In the genomic region with DNA sequence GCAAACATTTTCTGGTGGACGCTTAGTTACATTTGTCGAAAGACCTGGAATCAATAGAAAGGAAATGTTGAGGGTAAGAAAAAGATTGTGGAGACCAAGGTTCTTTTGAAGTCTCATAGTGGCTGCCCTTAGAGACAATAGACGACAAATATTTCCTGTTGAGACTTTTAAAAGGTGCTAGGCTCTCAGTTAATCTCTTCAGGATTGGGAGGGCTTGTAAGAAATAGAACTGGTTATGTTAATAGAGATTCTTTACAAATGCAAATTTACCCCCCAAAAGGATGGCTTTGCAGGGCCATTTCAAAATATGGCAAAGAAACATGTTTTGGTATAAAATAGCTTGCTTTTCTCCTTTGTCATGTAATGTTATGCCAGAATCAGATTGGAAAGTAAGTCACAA, we compare ENCODE assay signal across 33 cellular contexts.
"Had no signal": no experiment of that assay in that cellular context is flagged by ENCODE, and none has a peak within 500 bp of the region (broad histone marks: within the 10 kb centered on the region; RNA-seq: fewer than 3 reads in every experiment).

No MANE protein-coding gene starts in this region.

- H3K27me3 ChIP-seq: adrenal gland, Peyer's patch had no signal

- H3K27ac Mint-ChIP-seq: activated CD4-positive, alpha-beta T cell treated with anti-CD3 and anti-CD28 coated beads for 36 hours; activated CD4-positive, alpha-beta T cell treated with anti-CD3 and anti-CD28 coated beads, Interleukin-2, amount 10 ng/mL, durations not matched to agents 7 days and 5 days; activated CD8-positive, alpha-beta T cell treated with anti-CD3 and anti-CD28 coated beads, Interleukin-2, amount 10 ng/mL, durations not matched to agents 7 days and 5 days; activated naive CD4-positive, alpha-beta T cell treated with anti-CD3 and anti-CD28 coated beads for 36 hours; activated naive CD4-positive, alpha-beta T cell treated with anti-CD3 and anti-CD28 coated beads, Interleukin-2, amount 50 U/mL, for 72 hours; activated T-helper 1 cell treated with anti-CD3 and anti-CD28 coated beads, Interleukin-12 subunit alpha, Interleukin-12 subunit beta, Interleukin-2, Interleukin-4 antibody, amounts not matched to agents 30 ng/mL and 10 ng/mL and 1 ng/mL, durations not matched to agents 14 hours and 24 hours and 36 hours; brain had no signal

- H3K36me3 Mint-ChIP-seq: brain had no signal

- H3K27ac ChIP-seq: adrenal gland, Peyer's patch, WERI-Rb-1 had no signal

- H3K4me3 Mint-ChIP-seq: activated CD4-positive, alpha-beta T cell treated with anti-CD3 and anti-CD28 coated beads for 36 hours; activated CD4-positive, alpha-beta T cell treated with anti-CD3 and anti-CD28 coated beads, Interleukin-2, amount 10 ng/mL, durations not matched to agents 7 days and 5 days; activated CD8-positive, alpha-beta T cell treated with anti-CD3 and anti-CD28 coated beads, Interleukin-2, amount 10 ng/mL, durations not matched to agents 7 days and 5 days; activated naive CD4-positive, alpha-beta T cell treated with anti-CD3 and anti-CD28 coated beads for 36 hours; activated T-cell treated with anti-CD3 and anti-CD28 coated beads, Interleukin-2, amount 50 U/mL, for 4 hours; activated T-helper 1 cell treated with anti-CD3 and anti-CD28 coated beads, Interleukin-12 subunit alpha, Interleukin-12 subunit beta, Interleukin-2, Interleukin-4 antibody, amounts not matched to agents 30 ng/mL and 10 ng/mL and 1 ng/mL, durations not matched to agents 14 hours and 24 hours and 36 hours; brain had no signal

- H3K9me3 ChIP-seq: adrenal gland, Peyer's patch had no signal

- H3K27me3 Mint-ChIP-seq: activated CD4-positive, alpha-beta T cell treated with anti-CD3 and anti-CD28 coated beads for 36 hours; activated CD4-positive, alpha-beta T cell treated with anti-CD3 and anti-CD28 coated beads, Interleukin-2, amount 10 ng/mL, durations not matched to agents 7 days and 5 days; brain had no signal

- DNase-seq: activated CD4-positive, alpha-beta T cell treated with anti-CD3 and anti-CD28 coated beads for 36 hours; activated CD4-positive, alpha-beta T cell treated with anti-CD3 and anti-CD28 coated beads, Interleukin-2, amount 10 ng/mL, durations not matched to agents 7 days and 5 days; activated CD4-positive, alpha-beta T cell treated with anti-CD3 and anti-CD28 coated beads, Interleukin-2, amount 50 U/mL, for 48 hours; activated CD8-positive, alpha-beta memory T cell treated with anti-CD3 and anti-CD28 coated beads, Interleukin-2, amount 50 U/mL, for 4 hours; activated CD8-positive, alpha-beta T cell treated with anti-CD3 and anti-CD28 coated beads, Interleukin-2, amount 10 ng/mL, durations not matched to agents 7 days and 5 days; activated gamma-delta T cell treated with Interleukin-2 at 50 U/mL for 16 hours; activated naive CD4-positive, alpha-beta T cell treated with anti-CD3 and anti-CD28 coated beads for 36 hours; activated T-cell treated with anti-CD3 and anti-CD28 coated beads for 4 hours; activated T-cell treated with anti-CD3 and anti-CD28 coated beads, Interleukin-2, amount 50 U/mL, for 4 hours; adrenal gland; anterior cingulate cortex; caudate nucleus; Karpas-422; KBM-7; NCI-H1105; NCI-H1417 treated with DMSO at 0.1 percent for 48 hours; NCI-H1694; NCI-H1930; NCI-H2081 treated with DMSO at 0.1 percent for 48 hours; NCI-H226; NCI-H524 treated with DMSO at 0.1 percent for 48 hours; PC-3; Peyer's patch; RPMI8226; SIG-M5; SW 1271; T-helper 1 cell; T-helper 2 cell; T1000; WERI-Rb-1 had no signal

- H3K4me3 ChIP-seq: adrenal gland, Peyer's patch had no signal

- H3K4me1 Mint-ChIP-seq: activated CD4-positive, alpha-beta T cell treated with anti-CD3 and anti-CD28 coated beads for 36 hours; activated CD4-positive, alpha-beta T cell treated with anti-CD3 and anti-CD28 coated beads, Interleukin-2, amount 10 ng/mL, durations not matched to agents 7 days and 5 days had no signal

- H3K36me3 ChIP-seq: adrenal gland, Peyer's patch, WERI-Rb-1 had no signal

- H3K4me1 ChIP-seq: adrenal gland, Peyer's patch had no signal
